ENCODE assay signal across 8 cellular contexts in the genomic region with DNA sequence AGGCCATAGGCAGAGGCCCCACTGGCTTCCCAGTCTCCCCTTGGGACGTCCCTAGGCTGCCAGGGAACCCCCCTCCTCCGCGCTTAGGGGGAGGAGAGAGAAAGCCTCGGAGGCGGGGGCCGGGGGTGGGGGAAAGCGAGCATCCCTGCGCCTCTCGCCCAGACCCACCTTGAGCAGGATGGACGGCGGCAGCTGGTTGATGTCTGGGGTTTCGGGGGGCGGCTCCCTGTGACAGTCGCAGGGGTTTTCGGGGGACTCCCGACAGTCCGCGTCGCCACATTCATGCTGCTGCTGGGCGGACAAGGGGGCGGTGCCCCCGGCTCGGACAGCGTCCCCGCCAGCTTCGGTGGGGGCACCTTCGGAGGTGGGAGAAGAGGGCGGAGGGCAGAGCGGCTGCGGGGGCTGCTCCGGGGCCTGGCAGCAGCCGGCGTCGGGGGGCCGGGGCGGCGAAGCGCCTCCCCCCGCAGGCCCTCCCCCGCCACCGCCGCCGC. TPM values are rescaled to one million over a fixed set of nuclear protein-coding genes. Genes with fewer than 3 reads are reported as not detected.
DNase-seq lines count a peak whose midpoint lies in the region; ATAC-seq, FAIRE-seq and TF ChIP-seq lines count a peak whose summit lies in the region.

No MANE protein-coding gene starts in this region.

- peak; percentile 31 for ATAC-seq in GM21528 (IDR thresholded peaks at IDR 0.05; ENCODE audit: low FRiP score, unreplicated experiment)

- peaks cover 24 to 38% (median 31%) of the 10 kb centered on the region in 3 donors for H3K4me1 Mint-ChIP-seq in IgD-negative memory B cell

- peak; percentile 11 for DNase-seq in activated CD4-positive, alpha-beta T cell treated with anti-CD3 and anti-CD28 coated beads for 1 hour
- peak in 1 of 2 donors; percentile 87 for DNase-seq in lower leg skin (ENCODE audit: low spot score in 2 of 2)
- peak; percentile 9 for DNase-seq in stimulated activated CD8-positive, alpha-beta memory T cell treated with anti-CD3 and anti-CD28 coated beads, Interleukin-12 subunit alpha, Interleukin-12 subunit beta, amount 100 ng/mL, for 1 hour (ENCODE audit: low read depth)
- DNase-seq in D721Med (ENCODE audit: insufficient read length, low spot score) = no peak

- H3K27ac ChIP-seq in cingulate gyrus (ENCODE audit: low read depth, low read length) = peak overlapping the region; percentile 89

- no peaks in the 10 kb centered on the region for H3K27me3 Mint-ChIP-seq in IgD-negative memory B cell

- H3K27ac Mint-ChIP-seq in IgD-negative memory B cell = peak overlapping the region; percentile 82 to 94 (median 92)

- peaks cover 9% of the 10 kb centered on the region; the same call in 1 of the 2 replicates for H3K4me1 ChIP-seq in ES-I3 (ENCODE audit: insufficient read depth, low read length)

- WGBS in lower leg skin, 2 donors = 0 to 1% methylated on average over 15 to 29 of the region's 43 CpGs

- 0 out of 2 replicates have a peak, but pooled peaks cover 2% of the 10 kb centered on the region for H3K9me3 ChIP-seq in ES-I3 (ENCODE audit: control insufficient read depth, insufficient read depth, low read length)

- TF ChIP-seq POLR2A in lower leg skin (IDR thresholded peaks at IDR 0.05) = no peak

- FAIRE-seq in D721Med (lab: Jason Lieb, UNC) = no peak

- peaks cover 2 to 10% (median 4%) of the 10 kb centered on the region in 3 donors for H3K9me3 Mint-ChIP-seq in IgD-negative memory B cell

- peak overlapping the region; percentile 89 for H3K4me3 ChIP-seq in lower leg skin (ENCODE audit: low read depth, poor library complexity, severe bottlenecking)

- no peaks in the 10 kb centered on the region for H3K36me3 ChIP-seq in ES-I3 (ENCODE audit: insufficient read depth, low read length)

- H3K9ac ChIP-seq in ES-I3 (ENCODE audit: low read depth, low read length) = peak overlapping the region; percentile 79; the same call in 1 of the 2 replicates

- peaks cover 10% of the 10 kb centered on the region for H3K36me3 Mint-ChIP-seq in IgD-negative memory B cell

- intact Hi-C loops in lower leg skin (cut with DNase I; ENCODE audit: low total_unique reads) = no loop called here

- TF ChIP-seq CTCF in lower leg skin (IDR thresholded peaks at IDR 0.05) = no peak
- TF ChIP-seq CTCF in D721Med (IDR thresholded peaks at IDR 0.05; ENCODE audit: insufficient read depth, missing control alignments) = no peak

- H3K4me3 Mint-ChIP-seq in IgD-negative memory B cell = peak overlapping the region; percentile 89 to 96 (median 92)

RNA-seq across cellular contexts. Expression of a gene that starts 1.3 kb away (rescaled TPM):
- polyA plus RNA-seq in IgD-negative memory B cell = 4.7 TPM
- total RNA-seq in lower leg skin = 10 to 100 TPM; 16.1 to 31.8 (median 18.8) TPM
